Comparison of ENCODE assay signal across 8 cellular contexts in genomic region chr2:241315879-241316700, GRCh38. TPM values are rescaled to one million over a fixed set of nuclear protein-coding genes. Genes with fewer than 3 reads are reported as not detected.
DNase-seq lines count a peak whose midpoint lies in the region; FAIRE-seq and TF ChIP-seq lines count a peak whose summit lies in the region.

Gene SEPTIN2, plus strand, starts transcription at chr2:241315925. Its CDS starts 8,308 bp downstream, at chr2:241324233.

- FAIRE-seq in GM12892 (lab: Jason Lieb, UNC): peak; percentile 84

- DNase-seq in GM12892 (ENCODE audit: insufficient read length): no peak
- peak; percentile 31 for DNase-seq in H4 (ENCODE audit: low spot score)
- peak; percentile 34 for DNase-seq in LoVo (ENCODE audit: low spot score)
- DNase-seq in WERI-Rb-1: peak; percentile 68
- peak; percentile 76 to 95 for DNase-seq in lower leg skin (ENCODE audit: low spot score in 2 of 2)
- peak in 2 of 3 experiments; percentile 56 to 70 for DNase-seq in stimulated activated CD4-positive, alpha-beta T cell treated with anti-CD3 and anti-CD28 coated beads, TNF-alpha, amount 100 ng/mL, for 4 hours (ENCODE audit: low read depth in 3 of 3)
- DNase-seq in AG20443 (ENCODE audit: low spot score): no peak

- peaks cover 31% of the 10 kb centered on the region for H3K36me3 ChIP-seq in WERI-Rb-1

- intact Hi-C loops in lower leg skin (cut with DNase I; ENCODE audit: low total_unique reads): loop anchor here (1.0 kb wide), 1 partner anchor 39 kb away; no protein-coding TSS in a partner anchor

- WGBS in lower leg skin, 2 donors: 0% methylated on average over 22 to 39 of the region's 76 CpGs

- H3K9me3 ChIP-seq in WERI-Rb-1 (ENCODE audit: severe bottlenecking): no peaks in the 10 kb centered on the region

- H3K27ac ChIP-seq in WERI-Rb-1 (peak within 1 kb of the TSS; percentile 100), cingulate gyrus (ENCODE audit: low read depth, low read length) (peak within 1 kb of the TSS; percentile 100)

- TF ChIP-seq POLR2A in GM12892 (IDR thresholded peaks at IDR 0.05; ENCODE audit: low read depth, low read length) (no peak; the same call in none of the 2 replicates), lower leg skin (IDR thresholded peaks at IDR 0.05) (peak in 1 of 2 donors; percentile 67)

- TF ChIP-seq CTCF in WERI-Rb-1 (IDR thresholded peaks at IDR 0.05; ENCODE audit: low read depth, low read length): no peak
- no peak for TF ChIP-seq CTCF in lower leg skin (IDR thresholded peaks at IDR 0.05)

- H3K4me3 ChIP-seq in WERI-Rb-1 (ENCODE audit: low read depth, low read length): peak within 1 kb of the TSS; percentile 74
- H3K4me3 ChIP-seq in lower leg skin (ENCODE audit: low read depth, poor library complexity, severe bottlenecking): peak within 1 kb of the TSS; percentile 87

- H3K27me3 ChIP-seq in WERI-Rb-1 (ENCODE audit: insufficient read depth, low read depth, severe bottlenecking): no peaks in the 10 kb centered on the region

RNA-seq across cellular contexts. Expression of gene SEPTIN2, which starts in this region (rescaled TPM):
- 241 TPM for polyA plus RNA-seq in GM12892 (2012; ENCODE audit: missing spikeins)
- 250 and 279 TPM in 2 replicates for total RNA-seq in H4 (2014; rRNA removed; shearing (Covaris generic))
- 100 to 1,000 TPM in 3 of 4 donors, 10 to 100 TPM in 1; 97.3 to 164 (median 124) TPM for total RNA-seq in lower leg skin

Comparison
In these comparisons a context has a peak if more than half of its experiments do, and no peak if none do; other contexts are left out.
1. DNase-seq: peak in H4 (single experiment), LoVo (single experiment), WERI-Rb-1 (single experiment), lower leg skin (2 of 2) and stimulated activated CD4-positive, alpha-beta T cell treated with anti-CD3 and anti-CD28 coated beads, TNF-alpha, amount 100 ng/mL, for 4 hours (2 of 3); none in GM12892 (single experiment) and AG20443 (single experiment).